Comparison of ENCODE assay signal across 11 cellular contexts in the genomic region with DNA sequence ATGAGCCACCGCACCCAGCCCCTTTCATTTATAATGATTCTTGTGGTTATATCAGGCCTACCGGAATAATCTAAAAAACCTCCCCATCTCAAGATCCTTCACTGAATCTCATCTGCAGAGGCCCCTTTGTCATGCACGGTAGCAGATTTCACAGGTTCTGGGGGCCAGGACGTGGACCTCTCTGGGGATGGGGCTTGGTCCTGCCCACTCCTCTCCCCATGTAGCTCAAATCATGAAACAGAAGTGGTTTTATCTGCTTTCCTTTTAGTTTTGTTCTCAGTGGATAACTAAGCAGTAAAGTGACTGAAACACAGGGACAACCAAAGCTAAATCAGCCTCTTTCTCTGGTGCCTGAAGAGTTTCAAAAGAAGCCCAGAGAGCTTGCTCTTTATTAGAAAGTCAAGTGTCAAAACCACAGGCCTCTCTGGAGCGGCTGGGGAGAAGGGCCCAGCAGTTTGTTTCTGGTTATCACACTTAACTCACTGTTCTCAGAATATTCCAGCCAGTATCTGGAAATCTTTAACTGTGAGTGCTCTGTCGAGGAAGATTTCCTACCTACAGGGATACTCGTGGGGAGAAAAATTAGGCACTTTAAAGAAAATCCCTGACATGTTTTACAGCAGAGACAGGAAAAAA.
A peak's percentile ranks its signal among the peaks of the same experiment; 100 is the strongest.
DNase-seq lines count a peak whose midpoint lies in the region; ATAC-seq and TF ChIP-seq lines count a peak whose summit lies in the region.
"Had no signal": no experiment of that assay in that cellular context is flagged by ENCODE, and none has a peak within 500 bp of the region (broad histone marks: within the 10 kb centered on the region; RNA-seq: fewer than 3 reads in every experiment).

No MANE protein-coding gene starts in this region.

- H3K27ac ChIP-seq in uterus, result no peak overlapping the region

- H3K9me3 ChIP-seq in uterus, result no peaks in the 10 kb centered on the region

- no peaks in the 10 kb centered on the region for H3K36me3 ChIP-seq in uterus

- TF ChIP-seq CTCF in uterus (IDR thresholded peaks at IDR 0.05), result no peak

- H3K4me3 ChIP-seq in uterus, result no peak overlapping the region

- intact Hi-C loops in uterus (cut with DNase I; ENCODE audit: low total_unique reads), result no loop called here

- ATAC-seq in GM18499 (IDR thresholded peaks at IDR 0.05; ENCODE audit: insufficient read depth, unreplicated experiment) (peak; percentile 86), GM21717 (IDR thresholded peaks at IDR 0.05; ENCODE audit: unreplicated experiment) (peak; percentile 92), HG03565 (IDR thresholded peaks at IDR 0.05; ENCODE audit: unreplicated experiment) (peak; percentile 76)
- ATAC-seq: stimulated activated memory B cell treated with anti-CD40 and anti-IgM and Interleukin-4, amounts not matched to agents 10 μg/mL and 1 μg/mL and 100 μg/mL, for 72 hours had no signal

- no peaks in the 10 kb centered on the region for H3K27me3 ChIP-seq in uterus

- DNase-seq in islet precursor cell, result peak; percentile 74
- no peak for DNase-seq in cerebellar nuclear complex (lab: John Stamatoyannopoulos, UW)
- no peak for DNase-seq in stimulated activated CD4-positive, alpha-beta T cell treated with anti-CD3 and anti-CD28 coated beads, Interleukin-4, amount 100 ng/mL, for 1 hour
- no peak for DNase-seq in uterus
- no peak for DNase-seq in HuH-7 (ENCODE audit: low spot score)
- DNase-seq: activated CD4-positive, CD25-positive, alpha-beta regulatory T cell; NCI-H510A treated with DMSO at 0.1 percent for 48 hours had no signal

- no peak for TF ChIP-seq POLR2A in uterus (IDR thresholded peaks at IDR 0.05)

- no peaks in the 10 kb centered on the region for H3K4me1 ChIP-seq in uterus
